14 cellular contexts compared by ENCODE assay signal in the genomic region with DNA sequence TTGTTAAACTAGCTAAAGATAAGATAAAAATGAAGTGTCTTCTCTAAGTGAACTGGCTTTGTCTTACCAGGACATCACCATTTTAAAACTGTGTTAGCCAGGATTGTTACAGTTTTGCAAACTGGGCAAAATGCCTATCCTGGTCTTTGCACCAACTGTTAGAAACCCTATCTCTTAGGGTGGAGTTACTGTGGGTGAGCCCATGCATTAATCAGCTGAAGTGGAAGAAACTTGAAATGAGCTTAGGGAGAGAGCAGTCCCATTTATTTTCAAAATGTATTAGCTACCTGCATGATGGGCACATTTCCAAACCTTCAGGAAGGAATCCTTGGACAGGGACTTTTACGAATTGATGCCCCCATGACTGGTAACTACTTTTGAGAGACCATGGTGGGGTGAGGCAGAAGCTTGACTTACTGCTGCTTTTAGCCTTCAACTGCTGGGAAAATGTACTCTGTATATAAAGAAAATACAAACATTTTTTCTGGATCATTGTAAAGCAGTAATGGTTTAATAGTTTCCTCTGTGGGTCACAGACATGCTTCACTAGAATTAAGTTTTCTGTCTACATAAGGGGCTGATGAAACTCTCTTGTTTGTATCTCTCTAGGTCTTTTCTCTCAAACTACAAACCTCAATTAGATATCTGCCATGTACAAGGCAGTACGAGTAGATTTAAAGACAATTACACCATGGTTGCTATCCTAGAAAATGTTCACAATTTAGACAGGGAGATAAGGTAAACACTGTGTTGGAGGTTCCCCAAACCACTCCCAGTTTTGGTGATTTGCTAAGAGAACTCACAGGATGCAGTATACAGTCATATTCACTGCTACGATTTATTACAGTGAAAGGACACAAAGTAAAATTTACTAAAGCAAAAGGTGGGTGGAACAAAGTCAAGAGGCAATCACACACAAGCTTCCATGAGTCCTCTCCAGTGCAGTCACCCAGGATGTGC.
DNase-seq lines count a peak whose midpoint lies in the region; TF ChIP-seq lines count a peak whose summit lies in the region.
"Had no signal": no experiment of that assay in that cellular context is flagged by ENCODE, and none has a peak within 500 bp of the region (broad histone marks: within the 10 kb centered on the region; RNA-seq: fewer than 3 reads in every experiment).

No MANE protein-coding gene starts in this region.

- DNase-seq in NCI-H1092 treated with DMSO at 0.1 percent for 48 hours (lab: John Stamatoyannopoulos, UW): peak; percentile 16
- DNase-seq in NCI-H1092 (lab: John Stamatoyannopoulos, UW): no peak
- peak; percentile 52 for DNase-seq in NCI-H69 (lab: John Stamatoyannopoulos, UW)
- DNase-seq in epithelial cell of esophagus (ENCODE audit: low read depth): peak; percentile 9
- peak; percentile 5 for DNase-seq in prostate gland (ENCODE audit: low spot score)
- DNase-seq in effector CD8-positive, alpha-beta T cell (lab: John Stamatoyannopoulos, UW): no peak
- DNase-seq in HPDE6-E6E7 (ENCODE audit: extremely low spot score): no peak
- no peak for DNase-seq in posterior vena cava (ENCODE audit: low spot score)
- DNase-seq: activated CD8-positive, alpha-beta T cell treated with anti-CD3 and anti-CD28 coated beads, Interleukin-2, amount 10 ng/mL, durations not matched to agents 7 days and 5 days; gastrocnemius medialis; H7; NCI-H187; Peyer's patch; trophoblast cell had no signal

- no peak for TF ChIP-seq POLR2A in prostate gland (IDR thresholded peaks at IDR 0.05)

- no peak overlapping the region for H3K27ac ChIP-seq in prostate gland
- H3K27ac ChIP-seq: gastrocnemius medialis, Peyer's patch had no signal

- H3K4me1 ChIP-seq in prostate gland (replicated peaks): no peaks in the 10 kb centered on the region
- H3K4me1 ChIP-seq: gastrocnemius medialis, Peyer's patch had no signal

- no peaks in the 10 kb centered on the region for H3K27me3 ChIP-seq in prostate gland (replicated peaks; ENCODE audit: insufficient read depth)
- H3K27me3 ChIP-seq: gastrocnemius medialis, Peyer's patch had no signal

- H3K9me3 ChIP-seq in prostate gland: no peaks in the 10 kb centered on the region
- H3K9me3 ChIP-seq: gastrocnemius medialis, Peyer's patch had no signal

- TF ChIP-seq CTCF in epithelial cell of esophagus (IDR thresholded peaks at IDR 0.05; ENCODE audit: insufficient read depth, low read depth, low read length, missing control alignments) (no peak), prostate gland (IDR thresholded peaks at IDR 0.05) (no peak)

- WGBS in prostate gland: 25% methylated on average over 3 of the region's 3 CpGs

- H3K4me3 ChIP-seq in epithelial cell of esophagus (ENCODE audit: low read length) (no peak overlapping the region), prostate gland (no peak overlapping the region)
- H3K4me3 ChIP-seq: gastrocnemius medialis, Peyer's patch had no signal

- intact Hi-C loops in prostate gland (cut with DNase I) (no loop called here), posterior vena cava (cut with DNase I) (no loop called here)

- H3K36me3 ChIP-seq in prostate gland: no peaks in the 10 kb centered on the region
- H3K36me3 ChIP-seq: gastrocnemius medialis, Peyer's patch had no signal

Comparison
In these comparisons a context has a peak if more than half of its experiments do, and no peak if none do; other contexts are left out.
1. DNase-seq: peak in NCI-H1092 treated with DMSO at 0.1 percent for 48 hours (single experiment), NCI-H69 (single experiment), epithelial cell of esophagus (single experiment) and prostate gland (single experiment); none in NCI-H1092 (single experiment), effector CD8-positive, alpha-beta T cell (single experiment), HPDE6-E6E7 (single experiment) and posterior vena cava (single experiment).